26 cellular contexts compared by ENCODE assay signal in genomic region chr20:49955167-49955566, GRCh38. TPM values are rescaled to one million over a fixed set of nuclear protein-coding genes. Genes with fewer than 3 reads are reported as not detected.
"Had no signal": no experiment of that assay in that cellular context is flagged by ENCODE, and none has a peak within 500 bp of the region (broad histone marks: within the 10 kb centered on the region; RNA-seq: fewer than 3 reads in every experiment).

No MANE protein-coding gene starts in this region.

- H3K9me3 Mint-ChIP-seq: activated B cell treated with CpG ODN at 0.5 μM for 24 hours; activated CD4-positive, alpha-beta T cell treated with anti-CD3 and anti-CD28 coated beads, Interleukin-2, amount 10 ng/mL, durations not matched to agents 24 days and 14 days; activated naive CD4-positive, alpha-beta T cell treated with anti-CD3 and anti-CD28 coated beads for 36 hours; activated T-helper 17 cell treated with anti-CD3 and anti-CD28 coated beads, Interleukin-2, amount 50 U/mL, for 72 hours; T-helper 1 cell treated with Interleukin-12 subunit alpha and Interleukin-12 subunit beta and Interleukin-4 antibody, amounts not matched to agents 30 μg/mL and 1 μg/mL, for 36 hours had no signal

- ATAC-seq: activated T-helper 17 cell treated with anti-CD3 and anti-CD28 coated beads, Interleukin-2, amount 50 U/mL, for 72 hours had no signal

- DNase-seq: activated B cell treated with CpG ODN at 0.5 μM for 24 hours; activated CD4-positive, alpha-beta T cell treated with anti-CD3 and anti-CD28 coated beads for 1 hour; activated CD4-positive, alpha-beta T cell treated with anti-CD3 and anti-CD28 coated beads, Interleukin-2, amount 10 ng/mL, durations not matched to agents 24 days and 14 days; activated CD4-positive, alpha-beta T cell treated with anti-CD3 and anti-CD28 coated beads, Interleukin-2, amount 50 U/mL, for 48 hours; activated gamma-delta T cell; activated naive CD4-positive, alpha-beta T cell treated with anti-CD3 and anti-CD28 coated beads for 36 hours; activated T-cell treated with anti-CD3 and anti-CD28 coated beads for 4 hours; activated T-cell treated with anti-CD3 and anti-CD28 coated beads, Interleukin-2, amount 50 U/mL, for 48 hours; adrenal gland; anterior cingulate cortex; caudate nucleus; KG1; NCI-H1048; NCI-H2029; NCI-H2107; NCI-H345; NCI-H510A; NCI-H526 treated with DMSO at 0.1 percent for 48 hours; NCI-H82; SHP77 treated with DMSO at 0.1 percent for 48 hours; T-helper 9 cell had no signal

- H3K27ac Mint-ChIP-seq: activated B cell treated with CpG ODN at 0.5 μM for 24 hours; activated CD4-positive, alpha-beta T cell treated with anti-CD3 and anti-CD28 coated beads, Interleukin-2, amount 10 ng/mL, durations not matched to agents 24 days and 14 days; activated naive CD4-positive, alpha-beta T cell treated with anti-CD3 and anti-CD28 coated beads for 36 hours; activated naive CD8-positive, alpha-beta T cell; activated T-helper 17 cell treated with anti-CD3 and anti-CD28 coated beads, Interleukin-2, amount 50 U/mL, for 72 hours; T-helper 1 cell treated with Interleukin-12 subunit alpha and Interleukin-12 subunit beta and Interleukin-4 antibody, amounts not matched to agents 30 μg/mL and 1 μg/mL, for 36 hours had no signal

- H3K4me3 Mint-ChIP-seq: activated B cell treated with CpG ODN at 0.5 μM for 24 hours; activated CD4-positive, alpha-beta T cell treated with anti-CD3 and anti-CD28 coated beads, Interleukin-2, amount 10 ng/mL, durations not matched to agents 24 days and 14 days; activated naive CD4-positive, alpha-beta T cell treated with anti-CD3 and anti-CD28 coated beads for 36 hours; activated naive CD8-positive, alpha-beta T cell; activated T-helper 17 cell treated with anti-CD3 and anti-CD28 coated beads, Interleukin-2, amount 50 U/mL, for 72 hours; T-helper 1 cell treated with Interleukin-12 subunit alpha and Interleukin-12 subunit beta and Interleukin-4 antibody, amounts not matched to agents 30 μg/mL and 1 μg/mL, for 36 hours had no signal

- FAIRE-seq: TTC549 had no signal

- H3K27me3 Mint-ChIP-seq: activated B cell treated with CpG ODN at 0.5 μM for 24 hours; activated CD4-positive, alpha-beta T cell treated with anti-CD3 and anti-CD28 coated beads, Interleukin-2, amount 10 ng/mL, durations not matched to agents 24 days and 14 days; activated naive CD8-positive, alpha-beta T cell; activated T-helper 17 cell treated with anti-CD3 and anti-CD28 coated beads, Interleukin-2, amount 50 U/mL, for 72 hours had no signal

RNA-seq across cellular contexts. Expression of gene SNAI1, which starts 27.6 kb away (rescaled TPM):
- total RNA-seq: LHCN-M2 had no signal
